In the genomic region with DNA sequence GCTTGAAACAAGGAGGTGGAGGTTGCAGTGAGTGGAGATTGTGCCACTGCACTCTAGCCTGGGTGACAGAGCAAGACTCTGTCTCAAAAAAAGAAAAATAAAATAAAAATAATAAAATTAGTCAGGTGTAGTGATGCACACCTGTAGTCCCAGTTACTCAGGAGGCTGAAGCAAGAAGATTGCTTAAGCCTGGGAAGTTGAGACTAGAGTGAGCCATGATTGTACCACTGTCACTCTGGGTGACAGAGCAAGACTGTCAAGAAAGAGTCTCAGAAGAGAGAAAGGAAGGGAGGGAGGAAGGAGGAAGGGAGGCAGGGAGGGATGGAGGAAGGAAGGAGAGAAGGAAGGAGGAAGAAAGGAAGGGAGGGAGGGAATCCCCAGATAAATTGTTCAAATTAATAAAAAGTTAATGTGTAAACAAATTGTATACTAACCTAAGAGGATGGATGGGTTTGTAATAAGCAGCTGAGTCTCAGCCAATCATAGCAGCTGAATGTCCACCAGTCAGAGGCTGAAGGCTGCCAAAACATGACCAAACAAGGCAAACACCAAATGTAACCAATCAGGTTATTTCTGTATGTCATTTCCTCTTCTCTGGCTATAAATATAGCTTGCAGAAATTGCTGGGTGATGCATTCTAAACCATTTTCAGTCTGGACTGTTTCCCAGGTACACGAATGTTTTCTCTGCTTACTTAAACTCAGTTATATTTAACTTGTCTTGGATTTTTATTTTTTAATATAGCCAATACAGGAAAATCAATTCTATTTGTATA, we compare ENCODE assay signal across 13 cellular contexts. TPM values are rescaled to one million over a fixed set of nuclear protein-coding genes. Genes with fewer than 3 reads are reported as not detected.
DNase-seq lines count a peak whose midpoint lies in the region; ATAC-seq, FAIRE-seq and TF ChIP-seq lines count a peak whose summit lies in the region.
"Had no signal": no experiment of that assay in that cellular context is flagged by ENCODE, and none has a peak within 500 bp of the region (broad histone marks: within the 10 kb centered on the region; RNA-seq: fewer than 3 reads in every experiment).

No MANE protein-coding gene starts in this region.

- H3K23ac ChIP-seq in H1 (ENCODE audit: insufficient read length) = no peak overlapping the region

- TF ChIP-seq RAD21 in H1 (IDR thresholded peaks at IDR 0.05 in 1 of 2, conservative IDR thresholded peaks at IDR 0.05 in 1 of 2; ENCODE audit: low read depth in 2 of 2, low read length in 2 of 2) = no peak

- WGBS in H1 (ENCODE audit: extremely low coverage in 1 of 2, insufficient coverage in 1 of 2, insufficient read length in 1 of 2, insufficient replicate concordance in 2 of 2, low coverage in 1 of 2, low lambda C conversion rate in 2 of 2, missing lambda C conversion rate in 1 of 2), 2 experiments = 96% methylated on average over 1 of the region's 1 CpG; no CpG with 5 or more reads in 1 of the 2 experiments

- H4K8ac ChIP-seq in H1 (ENCODE audit: extremely low read depth, insufficient read depth, low read length) = no peak overlapping the region

- peaks cover under 1% of the 10 kb centered on the region; the same call in 1 of the 2 replicates for H3K23me2 ChIP-seq in H1 (ENCODE audit: low read depth, low read length)

- no peak overlapping the region for H3K9ac ChIP-seq in H1 (replicated peaks in 1 of 4; ENCODE audit: extremely low read depth in 1 of 4, low read depth in 3 of 4, low read length in 3 of 4)

- H3K9me3 ChIP-seq in Panc1 (ENCODE audit: control insufficient read depth, insufficient read depth, low read depth, low read length) (no peaks in the 10 kb centered on the region), H1 (ENCODE audit: insufficient read depth in 2 of 2, low read depth in 1 of 2, low read length in 1 of 2) (no peaks in the 10 kb centered on the region)
- H3K9me3 ChIP-seq: gastrocnemius medialis, SJCRH30 had no signal

- peak; percentile 67 for DNase-seq in AG08396 (ENCODE audit: low spot score)
- DNase-seq in Panc1 (ENCODE audit: low read depth, low spot score) = no peak
- no peak for DNase-seq in H1 (ENCODE audit: low read depth in 1 of 2, low spot score in 2 of 2)
- DNase-seq in T-helper 9 cell = no peak
- DNase-seq in cerebellum (ENCODE audit: low spot score) = no peak
- DNase-seq in posterior cingulate gyrus = no peak
- DNase-seq in SK-N-DZ (ENCODE audit: low spot score) = no peak
- DNase-seq: activated effector memory CD4-positive, alpha-beta T cell treated with Interleukin-2 at 50 U/mL for 16 hours; gastrocnemius medialis; naive B cell; SJCRH30; stimulated activated CD4-positive, alpha-beta T cell treated with anti-CD3 and anti-CD28 coated beads, Interleukin-2, amount 100 ng/mL, for 48 hours had no signal

- H3K36me3 ChIP-seq in Panc1 (ENCODE audit: control insufficient read depth, insufficient read depth, low read length) (no peaks in the 10 kb centered on the region), H1 (ENCODE audit: control insufficient read depth in 2 of 4, insufficient read depth in 4 of 4, low read length in 3 of 4) (no peaks in the 10 kb centered on the region)
- H3K36me3 ChIP-seq: gastrocnemius medialis, SJCRH30 had no signal

- no peak overlapping the region for H2BK20ac ChIP-seq in H1 (ENCODE audit: low read length)

- H3K4me3 ChIP-seq in Panc1 (ENCODE audit: low read depth in 2 of 2, low read length in 2 of 2) (no peak overlapping the region), H1 (ENCODE audit: extremely low read depth in 1 of 4, insufficient read depth in 2 of 4, low read depth in 3 of 4, low read length in 4 of 4) (no peak overlapping the region)
- H3K4me3 ChIP-seq: gastrocnemius medialis, SJCRH30 had no signal

- no peak overlapping the region for H2BK120ac ChIP-seq in H1 (replicated peaks; ENCODE audit: low read depth, low read length)

- no peak for TF ChIP-seq CTCF in Panc1 (IDR thresholded peaks at IDR 0.05)
- no peak for TF ChIP-seq CTCF in H1 (IDR thresholded peaks at IDR 0.05; ENCODE audit: control extremely low read depth in 1 of 3, insufficient read depth in 1 of 3, low read depth in 1 of 3, low read length in 3 of 3)

- no peak overlapping the region for H2AFZ ChIP-seq in H1 (ENCODE audit: low read length)

- TF ChIP-seq POLR2A in GM18951 (IDR thresholded peaks at IDR 0.05; ENCODE audit: extremely low read depth, insufficient read depth, insufficient read length) (peak; percentile 30), H1 (IDR thresholded peaks at IDR 0.05; ENCODE audit: control extremely low read depth in 1 of 2, low read depth in 2 of 2, low read length in 2 of 2) (no peak)

- POLR2A ChIA-PET in Panc1 (lab: Charles Lee) = no interaction called here
- POLR2A ChIA-PET in H1 (lab: Charles Lee; ENCODE audit: partially characterized antibody) = interaction anchor here (1.8 kb wide), 1 partner anchor 11 kb away, joined by 4 read pairs; no protein-coding TSS in a partner anchor

- H2BK12ac ChIP-seq in H1 (ENCODE audit: low read depth, low read length) = no peak overlapping the region

- H2BK5ac ChIP-seq in H1 (ENCODE audit: low read depth, low read length) = no peak overlapping the region

- no peak for FAIRE-seq in H1 (lab: Jason Lieb, UNC)

- no TSS peak for BruUV-seq in Panc1 (replicated peaks; lab: Mats Ljungman, UMichigan)

- no peaks in the 10 kb centered on the region for H3K79me1 ChIP-seq in H1 (ENCODE audit: low read depth, low read length)

- CTCF ChIA-PET in Panc1 (lab: Charles Lee) (no interaction called here), H1 (lab: Charles Lee; ENCODE audit: partially characterized antibody) (interaction anchor here (0.7 to 2.6 kb wide), 5 partner anchors 9 to 177 kb away, joined by 3 to 11 read pairs (median 3); no protein-coding TSS in a partner anchor)

- no peak overlapping the region for H3K14ac ChIP-seq in H1 (ENCODE audit: insufficient read length)

- no peak overlapping the region for H2BK15ac ChIP-seq in H1 (ENCODE audit: low read length)

- peak overlapping the region; percentile 65 for H3K27ac ChIP-seq in Panc1 (ENCODE audit: low read length)
- no peak overlapping the region for H3K27ac ChIP-seq in H1 (ENCODE audit: low read depth, low read length)
- H3K27ac ChIP-seq: gastrocnemius medialis, SJCRH30 had no signal

- TF ChIP-seq EP300 in H1 (IDR thresholded peaks at IDR 0.05; ENCODE audit: borderline replicate concordance in 1 of 2, low read depth in 2 of 2, low read length in 2 of 2) = no peak

- H3K27me3 ChIP-seq in Panc1 (ENCODE audit: control insufficient read depth, insufficient read depth, low read length) (no peaks in the 10 kb centered on the region), H1 (replicated peaks in 1 of 4; ENCODE audit: control insufficient read depth in 3 of 4, extremely low read depth in 1 of 4, insufficient read depth in 3 of 4, low read length in 3 of 4) (peaks cover 0 to 4% (median 1%) of the 10 kb centered on the region in 4 experiments; a peak in 3 of 7 replicates)
- H3K27me3 ChIP-seq: SJCRH30 had no signal

- H3K18ac ChIP-seq in H1 (ENCODE audit: extremely low read depth, low read length) = no peak overlapping the region

- intact Hi-C loops in Panc1 (cut with micrococcal nuclease; ENCODE audit: unreplicated experiment) = no loop called here
- intact Hi-C loops in posterior cingulate gyrus (cut with DNase I) = no loop called here

- H2AK5ac ChIP-seq in H1 (ENCODE audit: low read depth, low read length) = no peak overlapping the region

- H3K4me1 ChIP-seq in Panc1 (ENCODE audit: control insufficient read depth, insufficient read depth, low read length) (peaks cover 32% of the 10 kb centered on the region), H1 (replicated peaks in 1 of 4; ENCODE audit: control insufficient read depth in 3 of 4, insufficient read depth in 4 of 4, low read length in 3 of 4) (no peaks in the 10 kb centered on the region; a peak in 1 of 7 replicates)

- no peak for ATAC-seq in Panc1
- ATAC-seq: gastrocnemius medialis had no signal

- H4K91ac ChIP-seq in H1 (replicated peaks; ENCODE audit: insufficient read length, low read length) = no peak overlapping the region

- no peak overlapping the region for H3K4ac ChIP-seq in H1 (replicated peaks; ENCODE audit: insufficient read length, low read depth, low read length)

- no peaks in the 10 kb centered on the region for H3K79me2 ChIP-seq in H1 (ENCODE audit: control insufficient read depth in 1 of 2, insufficient read depth in 2 of 2, low read length in 2 of 2)

- no peak overlapping the region for H4K5ac ChIP-seq in H1 (ENCODE audit: insufficient read length, low read depth, low read length)

- H4K20me1 ChIP-seq in H1 (replicated peaks in 1 of 2; ENCODE audit: control insufficient read depth in 1 of 2, insufficient read depth in 2 of 2, low read length in 2 of 2) = no peaks in the 10 kb centered on the region

- H3K56ac ChIP-seq in H1 (replicated peaks; ENCODE audit: insufficient read length, low read depth, low read length) = no peak overlapping the region

- in situ Hi-C loops in GM18951 (cut with MboI; ENCODE audit: low sequenced_read_pairs, unreplicated experiment) = no loop called here
- in situ Hi-C loops in Panc1 (cut with HindIII; ENCODE audit: low pct_unique_long_range_greater_than_20kb, low sequenced_read_pairs) = no loop called here

- no peak overlapping the region for H3K4me2 ChIP-seq in H1 (ENCODE audit: insufficient read depth in 1 of 2, low read depth in 2 of 2, low read length in 2 of 2)

RNA-seq across cellular contexts. Expression of a gene that starts 6.1 kb away (rescaled TPM):
- total RNA-seq in Panc1 (2021; ENCODE audit: unreplicated experiment) = 39.9 TPM
- polyA plus RNA-seq in Panc1 (2012; ENCODE audit: insufficient read length) = 32.9 TPM
- total RNA-seq in H1 (2021; fragmentation: NEBNext Ultra II Directional; extraction: Animal tissue kit (Norgen Biotek cat#: 25700)) = 48.6 and 49.9 TPM in 2 replicates
- polyA plus RNA-seq in H1 (2011; rRNA removed) = 62.4 and 80.6 TPM in 2 replicates
- 50.8 TPM for polyA plus RNA-seq in H1 (2011; cell fraction: cytosol; rRNA removed)
- polyA plus RNA-seq in H1 (2011; cell fraction: nucleus; rRNA removed) = 39.8 TPM
- polyA plus RNA-seq in H1 (2012, experiment 1 of 2) = 37.3 to 58.6 TPM (median 48.3 TPM) in 4 replicates
- 47.6 TPM for polyA plus RNA-seq in H1 (2012, experiment 2 of 2)
- 33.4 TPM for polyA plus RNA-seq in H1 (2013, experiment 1 of 2)
- polyA plus RNA-seq in H1 (2013, experiment 2 of 2) = 33.4 TPM
- 29.7 and 32.5 TPM in 2 replicates for polyA minus RNA-seq in H1 (2011; rRNA and poly(A)+ RNA removed)
- polyA minus RNA-seq in H1 (2011; cell fraction: cytosol; rRNA and poly(A)+ RNA removed) = 32.9 TPM
- polyA minus RNA-seq in H1 (2011; cell fraction: nucleus; rRNA and poly(A)+ RNA removed) = 18.1 TPM
- total RNA-seq in cerebellum = 15.6 TPM
- 41.8 and 41.9 TPM in 2 replicates for polyA plus RNA-seq in SK-N-DZ (2014; cell fraction: cytosol; rRNA removed)
- 26.1 and 27.9 TPM in 2 replicates for polyA plus RNA-seq in SK-N-DZ (2014; cell fraction: nucleus; rRNA removed)

RNA-seq across cellular contexts. Expression of a gene that starts 38.3 kb away (rescaled TPM):
- total RNA-seq in Panc1 (2021; ENCODE audit: unreplicated experiment) (0.08 TPM), cerebellum (1.7 TPM)
- polyA plus RNA-seq in Panc1 (2012; ENCODE audit: insufficient read length) = 0.15 TPM
- not detected in 2 replicates for total RNA-seq in H1 (2021; fragmentation: NEBNext Ultra II Directional; extraction: Animal tissue kit (Norgen Biotek cat#: 25700))
- 0.11 and 0.28 TPM in 2 replicates for polyA plus RNA-seq in H1 (2011; rRNA removed)
- 0.26 TPM for polyA plus RNA-seq in H1 (2011; cell fraction: cytosol; rRNA removed)
- polyA plus RNA-seq in H1 (2011; cell fraction: nucleus; rRNA removed) = 0.54 TPM
- polyA plus RNA-seq in H1 (2012, experiment 1 of 2) = 0.09 to 0.15 TPM (median 0.15 TPM) in 3 of 4 replicates, not detected in the other
- 0.21 TPM for polyA plus RNA-seq in H1 (2012, experiment 2 of 2)
- not detected for polyA plus RNA-seq in H1 (2013, experiment 1 of 2)
- 0.04 TPM for polyA plus RNA-seq in H1 (2013, experiment 2 of 2)
- 0.16 TPM in 1 of 2 replicates, not detected in the other for polyA minus RNA-seq in H1 (2011; rRNA and poly(A)+ RNA removed)
- not detected for polyA minus RNA-seq in H1 (2011; cell fraction: cytosol; rRNA and poly(A)+ RNA removed)
- polyA minus RNA-seq in H1 (2011; cell fraction: nucleus; rRNA and poly(A)+ RNA removed) = not detected
- polyA plus RNA-seq in SK-N-DZ (2014; cell fraction: cytosol; rRNA removed) = not detected in 2 replicates
- polyA plus RNA-seq in SK-N-DZ (2014; cell fraction: nucleus; rRNA removed) = not detected in 2 replicates

RNA-seq across cellular contexts. Expression of a gene that starts 41.4 kb away (rescaled TPM):
- 13.8 TPM for total RNA-seq in Panc1 (2021; ENCODE audit: unreplicated experiment)
- 11.9 TPM for polyA plus RNA-seq in Panc1 (2012; ENCODE audit: insufficient read length)
- total RNA-seq in H1 (2021; fragmentation: NEBNext Ultra II Directional; extraction: Animal tissue kit (Norgen Biotek cat#: 25700)) = 2.1 and 2.4 TPM in 2 replicates
- polyA plus RNA-seq in H1 (2011; rRNA removed) = 1.6 and 2.3 TPM in 2 replicates
- polyA plus RNA-seq in H1 (2011; cell fraction: cytosol; rRNA removed) = 3.1 TPM
- polyA plus RNA-seq in H1 (2011; cell fraction: nucleus; rRNA removed) = 4.8 TPM
- 2.8 to 3.4 TPM (median 3.1 TPM) in 4 replicates for polyA plus RNA-seq in H1 (2012, experiment 1 of 2)
- 2.1 TPM for polyA plus RNA-seq in H1 (2012, experiment 2 of 2)
- 2.3 TPM for polyA plus RNA-seq in H1 (2013, experiment 1 of 2)
- polyA plus RNA-seq in H1 (2013, experiment 2 of 2) = 2.6 TPM
- polyA minus RNA-seq in H1 (2011; rRNA and poly(A)+ RNA removed) = 1.8 TPM in 2 replicates
- 3.2 TPM for polyA minus RNA-seq in H1 (2011; cell fraction: cytosol; rRNA and poly(A)+ RNA removed)
- 2.4 TPM for polyA minus RNA-seq in H1 (2011; cell fraction: nucleus; rRNA and poly(A)+ RNA removed)
- total RNA-seq in cerebellum = 7.5 TPM
- polyA plus RNA-seq in SK-N-DZ (2014; cell fraction: cytosol; rRNA removed) = 1.4 and 2.6 TPM in 2 replicates
- polyA plus RNA-seq in SK-N-DZ (2014; cell fraction: nucleus; rRNA removed) = 3.4 and 5.5 TPM in 2 replicates

RNA-seq across cellular contexts. Expression of a gene that starts 48.8 kb away (rescaled TPM):
- 223 TPM for total RNA-seq in Panc1 (2021; ENCODE audit: unreplicated experiment)
- polyA plus RNA-seq in Panc1 (2012; ENCODE audit: insufficient read length) = 148 TPM
- total RNA-seq in H1 (2021; fragmentation: NEBNext Ultra II Directional; extraction: Animal tissue kit (Norgen Biotek cat#: 25700)) = 1.5 and 2.0 TPM in 2 replicates
- 0.64 and 0.95 TPM in 2 replicates for polyA plus RNA-seq in H1 (2011; rRNA removed)
- 0.67 TPM for polyA plus RNA-seq in H1 (2011; cell fraction: cytosol; rRNA removed)
- 4.3 TPM for polyA plus RNA-seq in H1 (2011; cell fraction: nucleus; rRNA removed)
- polyA plus RNA-seq in H1 (2012, experiment 1 of 2) = 1.2 to 2.0 TPM (median 1.7 TPM) in 4 replicates
- polyA plus RNA-seq in H1 (2012, experiment 2 of 2) = 0.55 TPM
- 0.99 TPM for polyA plus RNA-seq in H1 (2013, experiment 1 of 2)
- 0.96 TPM for polyA plus RNA-seq in H1 (2013, experiment 2 of 2)
- polyA minus RNA-seq in H1 (2011; rRNA and poly(A)+ RNA removed) = 3.2 and 4.3 TPM in 2 replicates
- 2.9 TPM for polyA minus RNA-seq in H1 (2011; cell fraction: cytosol; rRNA and poly(A)+ RNA removed)
- polyA minus RNA-seq in H1 (2011; cell fraction: nucleus; rRNA and poly(A)+ RNA removed) = 4.9 TPM
- 10.6 TPM for total RNA-seq in cerebellum
- polyA plus RNA-seq in SK-N-DZ (2014; cell fraction: cytosol; rRNA removed) = 0.02 TPM in 1 of 2 replicates, not detected in the other
- polyA plus RNA-seq in SK-N-DZ (2014; cell fraction: nucleus; rRNA removed) = 0.35 TPM in 1 of 2 replicates, not detected in the other
